Comparison of ENCODE assay signal across 2 cellular contexts in the genomic region with DNA sequence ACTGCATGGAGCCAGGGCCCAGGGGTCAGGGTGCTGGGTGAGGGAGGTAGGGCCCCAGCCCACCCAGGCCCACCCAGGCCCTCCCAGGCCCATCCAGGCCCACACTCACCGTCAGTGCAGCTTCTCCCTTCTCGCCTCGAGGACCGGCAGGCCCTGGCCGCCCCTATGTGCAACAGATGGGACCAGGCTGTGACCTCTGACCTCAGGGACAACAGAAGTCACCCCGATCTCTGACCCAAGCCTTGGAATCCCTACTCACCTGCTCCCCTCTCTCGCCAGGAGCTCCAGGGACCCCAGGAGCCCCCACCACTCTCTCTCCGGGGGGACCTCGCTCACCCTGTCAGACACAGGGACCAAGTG.
TF ChIP-seq lines count a peak whose summit lies in the region.

No MANE protein-coding gene starts in this region.

TF ChIP-seq in SK-N-SH, 30 proteins besides CTCF, POLR2A, EP300 and RAD21:
- TF ChIP-seq, protein P1, sequence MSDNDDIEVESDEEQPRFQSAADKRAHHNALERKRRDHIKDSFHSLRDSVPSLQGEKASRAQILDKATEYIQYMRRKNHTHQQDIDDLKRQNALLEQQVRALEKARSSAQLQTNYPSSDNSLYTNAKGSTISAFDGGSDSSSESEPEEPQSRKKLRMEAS (IDR thresholded peaks at IDR 0.05; ENCODE audit: low read depth), result no peak
- TF ChIP-seq ELF1 (IDR thresholded peaks at IDR 0.05), result no peak
- TF ChIP-seq JUND (IDR thresholded peaks at IDR 0.05), result no peak
- no peak for TF ChIP-seq NFIC (IDR thresholded peaks at IDR 0.05; ENCODE audit: borderline replicate concordance)
- no peak for TF ChIP-seq TEAD4 (IDR thresholded peaks at IDR 0.05; ENCODE audit: borderline replicate concordance, insufficient read depth)
- no peak for TF ChIP-seq FOXJ3 (CRISPR knock-in tag; IDR thresholded peaks at IDR 0.05)
- TF ChIP-seq, protein P2, sequence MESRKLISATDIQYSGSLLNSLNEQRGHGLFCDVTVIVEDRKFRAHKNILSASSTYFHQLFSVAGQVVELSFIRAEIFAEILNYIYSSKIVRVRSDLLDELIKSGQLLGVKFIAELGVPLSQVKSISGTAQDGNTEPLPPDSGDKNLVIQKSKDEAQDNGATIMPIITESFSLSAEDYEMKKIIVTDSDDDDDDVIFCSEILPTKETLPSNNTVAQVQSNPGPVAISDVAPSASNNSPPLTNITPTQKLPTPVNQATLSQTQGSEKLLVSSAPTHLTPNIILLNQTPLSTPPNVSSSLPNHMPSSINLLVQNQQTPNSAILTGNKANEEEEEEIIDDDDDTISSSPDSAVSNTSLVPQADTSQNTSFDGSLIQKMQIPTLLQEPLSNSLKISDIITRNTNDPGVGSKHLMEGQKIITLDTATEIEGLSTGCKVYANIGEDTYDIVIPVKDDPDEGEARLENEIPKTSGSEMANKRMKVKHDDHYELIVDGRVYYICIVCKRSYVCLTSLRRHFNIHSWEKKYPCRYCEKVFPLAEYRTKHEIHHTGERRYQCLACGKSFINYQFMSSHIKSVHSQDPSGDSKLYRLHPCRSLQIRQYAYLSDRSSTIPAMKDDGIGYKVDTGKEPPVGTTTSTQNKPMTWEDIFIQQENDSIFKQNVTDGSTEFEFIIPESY (IDR thresholded peaks at IDR 0.05; ENCODE audit: borderline replicate concordance, low read depth), result no peak
- no peak for TF ChIP-seq GABPA (IDR thresholded peaks at IDR 0.05; ENCODE audit: low read depth)
- TF ChIP-seq POLR2AphosphoS5 (IDR thresholded peaks at IDR 0.05; ENCODE audit: low read depth, low read length), result no peak
- TF ChIP-seq TAF1 (IDR thresholded peaks at IDR 0.05; ENCODE audit: borderline replicate concordance, low read depth, low read length), result no peak

TF ChIP-seq in SK-N-SH treated with all-trans-retinoic acid at 6 μM for 48 hours, 23 proteins besides CTCF, POLR2A, EP300 and RAD21:
- no peak for TF ChIP-seq ZNF8 (CRISPR knock-in tag; IDR thresholded peaks at IDR 0.05)
- no peak for TF ChIP-seq TSHZ2 (CRISPR knock-in tag; IDR thresholded peaks at IDR 0.05)
- TF ChIP-seq ZNF565 (CRISPR knock-in tag; conservative IDR thresholded peaks at IDR 0.05; ENCODE audit: low read depth), result no peak
- no peak for TF ChIP-seq BACH2 (CRISPR knock-in tag; IDR thresholded peaks at IDR 0.05; ENCODE audit: borderline replicate concordance)
- no peak for TF ChIP-seq TOX (CRISPR knock-in tag; IDR thresholded peaks at IDR 0.05; ENCODE audit: borderline replicate concordance)
- TF ChIP-seq, protein P3, sequence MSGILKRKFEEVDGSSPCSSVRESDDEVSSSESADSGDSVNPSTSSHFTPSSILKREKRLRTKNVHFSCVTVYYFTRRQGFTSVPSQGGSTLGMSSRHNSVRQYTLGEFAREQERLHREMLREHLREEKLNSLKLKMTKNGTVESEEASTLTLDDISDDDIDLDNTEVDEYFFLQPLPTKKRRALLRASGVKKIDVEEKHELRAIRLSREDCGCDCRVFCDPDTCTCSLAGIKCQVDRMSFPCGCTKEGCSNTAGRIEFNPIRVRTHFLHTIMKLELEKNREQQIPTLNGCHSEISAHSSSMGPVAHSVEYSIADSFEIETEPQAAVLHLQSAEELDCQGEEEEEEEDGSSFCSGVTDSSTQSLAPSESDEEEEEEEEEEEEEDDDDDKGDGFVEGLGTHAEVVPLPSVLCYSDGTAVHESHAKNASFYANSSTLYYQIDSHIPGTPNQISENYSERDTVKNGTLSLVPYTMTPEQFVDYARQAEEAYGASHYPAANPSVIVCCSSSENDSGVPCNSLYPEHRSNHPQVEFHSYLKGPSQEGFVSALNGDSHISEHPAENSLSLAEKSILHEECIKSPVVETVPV (CRISPR knock-in tag; IDR thresholded peaks at IDR 0.05), result no peak
- no peak for TF ChIP-seq ZFP30 (CRISPR knock-in tag; IDR thresholded peaks at IDR 0.05)
